In genomic region chr7:1576521-1577253, GRCh38 we compare ENCODE assay signal across 36 cellular contexts. TPM values are rescaled to one million over a fixed set of nuclear protein-coding genes. Genes with fewer than 3 reads are reported as not detected.
"Had no signal": no experiment of that assay in that cellular context is flagged by ENCODE, and none has a peak within 500 bp of the region (broad histone marks: within the 10 kb centered on the region; RNA-seq: fewer than 3 reads in every experiment).

No MANE protein-coding gene starts in this region.

- H3K27me3 Mint-ChIP-seq: activated CD4-positive, alpha-beta memory T cell treated with anti-CD3 and anti-CD28 coated beads for 36 hours; activated CD4-positive, alpha-beta T cell treated with anti-CD3 and anti-CD28 coated beads, Interleukin-2, amount 10 ng/mL, durations not matched to agents 24 days and 14 days; activated T-cell treated with anti-CD3 and anti-CD28 coated beads, Interleukin-2, amount 50 U/mL, for 24 hours; activated T-helper 17 cell treated with anti-CD3 and anti-CD28 coated beads, Interleukin-2, amount 50 U/mL, for 72 hours; effector memory CD8-positive, alpha-beta T cell; naive B cell; stimulated activated naive CD8-positive, alpha-beta T cell treated with anti-CD3 and anti-CD28 coated beads, Interleukin-15, Interleukin-2, amounts not matched to agents 100 ng/mL and 50 ng/mL, for 24 hours; T-helper 17 cell had no signal

- FAIRE-seq: astrocyte, endothelial cell of umbilical vein had no signal

- H3K4me1 ChIP-seq: prostate gland, uterus had no signal

- H3K27ac Mint-ChIP-seq: activated CD4-positive, alpha-beta memory T cell treated with anti-CD3 and anti-CD28 coated beads for 36 hours; activated CD4-positive, alpha-beta T cell treated with anti-CD3 and anti-CD28 coated beads, Interleukin-2, amount 10 ng/mL, durations not matched to agents 24 days and 14 days; activated T-cell treated with anti-CD3 and anti-CD28 coated beads, Interleukin-2, amount 50 U/mL, for 24 hours; activated T-helper 17 cell treated with anti-CD3 and anti-CD28 coated beads, Interleukin-2, amount 50 U/mL, for 72 hours; effector memory CD8-positive, alpha-beta T cell; mesothelial cell of epicardium; nephron progenitor cell; stimulated activated naive CD8-positive, alpha-beta T cell treated with anti-CD3 and anti-CD28 coated beads, Interleukin-15, Interleukin-2, amounts not matched to agents 100 ng/mL and 50 ng/mL, for 24 hours; type B pancreatic cell had no signal

- DNase-seq: activated CD4-positive, alpha-beta memory T cell treated with anti-CD3 and anti-CD28 coated beads for 36 hours; activated CD4-positive, alpha-beta T cell treated with anti-CD3 and anti-CD28 coated beads, Interleukin-2, amount 10 ng/mL, durations not matched to agents 24 days and 14 days; activated CD4-positive, CD25-positive, alpha-beta regulatory T cell treated with anti-CD3 and anti-CD28 coated beads, Interleukin-2, amount 50 U/mL, for 72 hours; activated CD8-positive, alpha-beta memory T cell treated with anti-CD3 and anti-CD28 coated beads, Interleukin-2, amount 50 U/mL, for 48 hours; activated gamma-delta T cell treated with Interleukin-2 at 50 U/mL for 16 hours; activated naive CD4-positive, alpha-beta T cell treated with anti-CD3 and anti-CD28 coated beads, Interleukin-2, amount 50 U/mL, for 16 hours; activated T-cell treated with anti-CD3 and anti-CD28 coated beads, Interleukin-2, amount 50 U/mL, for 24 hours; amniotic stem cell; brain microvascular endothelial cell; cortex of kidney; effector memory CD8-positive, alpha-beta T cell; heart left ventricle; kidney glomerular epithelial cell; mammary epithelial cell; naive B cell; nephron progenitor cell; ovary; retina; stimulated activated CD4-positive, alpha-beta T cell treated with anti-CD3 and anti-CD28 coated beads, Interleukin-12 subunit alpha, Interleukin-12 subunit beta, amount 100 ng/mL, for 4 hours; stimulated activated CD4-positive, alpha-beta T cell treated with anti-CD3 and anti-CD28 coated beads, Interleukin-4, amount 100 ng/mL, for 1 hour; T-helper 17 cell; T1000; uterus; WERI-Rb-1 had no signal

- H3K9me3 ChIP-seq: heart left ventricle, left lung, ovary, prostate gland, thoracic aorta, uterus had no signal

- H3K36me3 ChIP-seq: brain microvascular endothelial cell, left lung, ovary, prostate gland, thoracic aorta, uterus, WERI-Rb-1 had no signal

- H3K9me3 Mint-ChIP-seq: activated CD4-positive, alpha-beta memory T cell treated with anti-CD3 and anti-CD28 coated beads for 36 hours; activated CD4-positive, alpha-beta T cell treated with anti-CD3 and anti-CD28 coated beads, Interleukin-2, amount 10 ng/mL, durations not matched to agents 24 days and 14 days; activated T-cell treated with anti-CD3 and anti-CD28 coated beads, Interleukin-2, amount 50 U/mL, for 24 hours; activated T-helper 17 cell treated with anti-CD3 and anti-CD28 coated beads, Interleukin-2, amount 50 U/mL, for 72 hours; effector memory CD8-positive, alpha-beta T cell; mesothelial cell of epicardium; naive B cell; nephron progenitor cell; stimulated activated effector memory CD8-positive, alpha-beta T cell treated with anti-CD3 and anti-CD28 coated beads, Interleukin-12 subunit alpha, Interleukin-12 subunit beta, amount 100 ng/mL, for 72 hours; stimulated activated naive CD8-positive, alpha-beta T cell treated with anti-CD3 and anti-CD28 coated beads, Interleukin-15, Interleukin-2, amounts not matched to agents 100 ng/mL and 50 ng/mL, for 24 hours; type B pancreatic cell had no signal

- H3K27me3 ChIP-seq: brain microvascular endothelial cell, heart left ventricle, left lung, ovary, uterus had no signal

- ATAC-seq: activated T-helper 17 cell treated with anti-CD3 and anti-CD28 coated beads, Interleukin-2, amount 50 U/mL, for 72 hours; effector memory CD8-positive, alpha-beta T cell; heart left ventricle; left lung; sciatic nerve; stimulated activated effector memory CD8-positive, alpha-beta T cell treated with anti-CD3 and anti-CD28 coated beads, Interleukin-12 subunit alpha, Interleukin-12 subunit beta, amount 100 ng/mL, for 72 hours; T-helper 17 cell had no signal

- H3K27ac ChIP-seq: brain microvascular endothelial cell, heart left ventricle, left lung, ovary, prostate gland, skin epidermis, thoracic aorta, uterus, WERI-Rb-1 had no signal

- H3K4me3 Mint-ChIP-seq: activated CD4-positive, alpha-beta memory T cell treated with anti-CD3 and anti-CD28 coated beads for 36 hours; activated CD4-positive, alpha-beta T cell treated with anti-CD3 and anti-CD28 coated beads, Interleukin-2, amount 10 ng/mL, durations not matched to agents 24 days and 14 days; activated T-cell treated with anti-CD3 and anti-CD28 coated beads, Interleukin-2, amount 50 U/mL, for 24 hours; activated T-helper 17 cell treated with anti-CD3 and anti-CD28 coated beads, Interleukin-2, amount 50 U/mL, for 72 hours; effector memory CD8-positive, alpha-beta T cell; mesothelial cell of epicardium; naive B cell; nephron progenitor cell; stimulated activated effector memory CD8-positive, alpha-beta T cell treated with anti-CD3 and anti-CD28 coated beads, Interleukin-12 subunit alpha, Interleukin-12 subunit beta, amount 100 ng/mL, for 72 hours; stimulated activated naive CD8-positive, alpha-beta T cell treated with anti-CD3 and anti-CD28 coated beads, Interleukin-15, Interleukin-2, amounts not matched to agents 100 ng/mL and 50 ng/mL, for 24 hours; T-helper 17 cell; type B pancreatic cell had no signal

- H3K4me3 ChIP-seq: heart left ventricle, left lung, ovary, prostate gland, skin epidermis, thoracic aorta, uterus had no signal

- H3K36me3 Mint-ChIP-seq: activated CD4-positive, alpha-beta memory T cell treated with anti-CD3 and anti-CD28 coated beads for 36 hours; mesothelial cell of epicardium; stimulated activated effector memory CD8-positive, alpha-beta T cell treated with anti-CD3 and anti-CD28 coated beads, Interleukin-12 subunit alpha, Interleukin-12 subunit beta, amount 100 ng/mL, for 72 hours; type B pancreatic cell had no signal

RNA-seq across cellular contexts. Expression of gene TMEM184A, which starts 20.7 kb away (rescaled TPM):
- total RNA-seq: activated CD4-positive, alpha-beta memory T cell treated with anti-CD3 and anti-CD28 coated beads for 36 hours; activated CD4-positive, alpha-beta T cell treated with anti-CD3 and anti-CD28 coated beads, Interleukin-2, amount 10 ng/mL, durations not matched to agents 24 days and 14 days; activated T-helper 17 cell treated with anti-CD3 and anti-CD28 coated beads, Interleukin-2, amount 50 U/mL, for 72 hours; endothelial cell of umbilical vein; T-helper 17 cell had no signal
